ENCODE assay signal across 5 cellular contexts in the genomic region with DNA sequence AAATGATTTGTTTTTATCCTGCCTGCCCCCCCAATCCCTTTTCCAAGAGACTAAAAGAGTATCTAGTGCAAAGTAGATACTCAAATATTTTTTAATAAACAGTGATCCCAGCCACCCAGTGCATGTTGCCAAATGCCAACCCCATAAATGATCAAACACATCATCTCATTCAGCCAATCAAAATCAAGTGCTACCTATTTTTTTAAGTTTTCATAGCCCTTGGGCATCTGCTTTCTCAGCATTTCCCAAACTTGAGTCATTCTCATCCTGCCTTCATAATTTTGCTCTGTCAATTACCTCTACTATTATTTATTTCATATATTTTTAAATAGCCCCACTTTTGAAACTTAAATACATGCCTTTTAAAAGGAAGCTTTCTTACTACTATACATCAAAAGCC. TPM values are rescaled to one million over a fixed set of nuclear protein-coding genes. Genes with fewer than 3 reads are reported as not detected.
"Had no signal": no experiment of that assay in that cellular context is flagged by ENCODE, and none has a peak within 500 bp of the region (broad histone marks: within the 10 kb centered on the region; RNA-seq: fewer than 3 reads in every experiment).

No MANE protein-coding gene starts in this region.

RNA-seq across cellular contexts. Expression of gene FOXD4L6, which starts 37.6 kb away (rescaled TPM):
- total RNA-seq: H7, HFFc6 had no signal
- polyA plus RNA-seq: GM23248, GM23338, H1 had no signal
